1 cellular context compared by ENCODE assay signal in genomic region chr1:229266832-229267500, GRCh38.
A peak's percentile ranks its signal among the peaks of the same experiment; 100 is the strongest.
TF ChIP-seq lines count a peak whose summit lies in the region.

No MANE protein-coding gene starts in this region.

TF ChIP-seq in K562, 482 proteins besides CTCF, POLR2A, EP300 and RAD21:
- no peak for TF ChIP-seq ZNF449 (CRISPR knock-in tag; IDR thresholded peaks at IDR 0.05)
- TF ChIP-seq ZNF347 (CRISPR knock-in tag; IDR thresholded peaks at IDR 0.05; ENCODE audit: low read depth): no peak
- TF ChIP-seq E2F3 (CRISPR knock-in tag; IDR thresholded peaks at IDR 0.05): no peak
- TF ChIP-seq CEBPB (tag; IDR thresholded peaks at IDR 0.05): 0 out of 2 replicates have a peak, but pooled peaks have one; percentile 46
- TF ChIP-seq ZNF740 (CRISPR knock-in tag; IDR thresholded peaks at IDR 0.05): no peak
- TF ChIP-seq ZNF740 (tag; IDR thresholded peaks at IDR 0.05): no peak
- TF ChIP-seq ZNF407 (IDR thresholded peaks at IDR 0.05; ENCODE audit: low read depth): no peak
- 0 out of 2 replicates have a peak, but pooled peaks have one; percentile 53 for TF ChIP-seq TRIM28 (IDR thresholded peaks at IDR 0.05)
- no peak for TF ChIP-seq ZNF184 (CRISPR knock-in tag; IDR thresholded peaks at IDR 0.05)
- TF ChIP-seq STAT5A (IDR thresholded peaks at IDR 0.05; ENCODE audit: borderline replicate concordance, low read length): no peak
- TF ChIP-seq DDX20 (tag; IDR thresholded peaks at IDR 0.05; ENCODE audit: low read depth): no peak
- TF ChIP-seq E2F5 (CRISPR knock-in tag; IDR thresholded peaks at IDR 0.05): no peak
- TF ChIP-seq ILK (tag; IDR thresholded peaks at IDR 0.05; ENCODE audit: borderline replicate concordance, low read depth): 0 out of 2 replicates have a peak, but pooled peaks have one; percentile 14
- TF ChIP-seq WHSC1 (IDR thresholded peaks at IDR 0.05; ENCODE audit: low read length): no peak
- TF ChIP-seq MCM7 (IDR thresholded peaks at IDR 0.05): no peak
